ENCODE assay signal across 22 cellular contexts in genomic region chr7:100654908-100655831, GRCh38. TPM values are rescaled to one million over a fixed set of nuclear protein-coding genes. Genes with fewer than 3 reads are reported as not detected.
"Had no signal": no experiment of that assay in that cellular context is flagged by ENCODE, and none has a peak within 500 bp of the region (broad histone marks: within the 10 kb centered on the region; RNA-seq: fewer than 3 reads in every experiment).

No MANE protein-coding gene starts in this region.

- H3K27ac ChIP-seq: coronary artery, gastrocnemius medialis, heart right ventricle, prostate gland, right atrium auricular region, upper lobe of right lung had no signal

- H3K36me3 ChIP-seq: gastrocnemius medialis, heart right ventricle, prostate gland, right atrium auricular region, upper lobe of right lung had no signal

- DNase-seq: activated CD4-positive, alpha-beta memory T cell treated with anti-CD3 and anti-CD28 coated beads, Interleukin-2, amount 10 ng/mL, durations not matched to agents 7 days and 5 days; activated CD4-positive, alpha-beta T cell treated with anti-CD3 and anti-CD28 coated beads for 48 hours; activated CD4-positive, CD25-positive, alpha-beta regulatory T cell; activated T-cell treated with anti-CD3 and anti-CD28 coated beads, Interleukin-2, amount 50 U/mL, for 1 hour; gastrocnemius medialis; heart right ventricle; mesendoderm; stimulated activated CD4-positive, alpha-beta T cell treated with anti-CD3 and anti-CD28 coated beads, Interleukin-12 subunit alpha, Interleukin-12 subunit beta, amount 100 ng/mL, for 4 hours; stimulated activated CD4-positive, alpha-beta T cell treated with anti-CD3 and anti-CD28 coated beads, Interleukin-1b, Interleukin-23, amount 100 ng/mL, for 48 hours; stimulated activated CD8-positive, alpha-beta memory T cell treated with anti-CD3 and anti-CD28 coated beads, Interleukin-4, amount 100 ng/mL, for 48 hours; upper lobe of right lung had no signal

- H3K4me3 Mint-ChIP-seq: activated CD4-positive, alpha-beta memory T cell treated with anti-CD3 and anti-CD28 coated beads, Interleukin-2, amount 10 ng/mL, durations not matched to agents 7 days and 5 days; activated T-helper 17 cell treated with anti-CD3 and anti-CD28 coated beads, Interleukin-2, amount 50 U/mL, for 72 hours; central memory CD8-positive, alpha-beta T cell; naive thymus-derived CD4-positive, alpha-beta T cell; T-helper 2 cell treated with Interferon-gamma antibody and Interleukin-4, amounts not matched to agents 5 μg/mL and 100 μg/mL, for 36 hours had no signal

- H3K9me3 ChIP-seq: gastrocnemius medialis, heart right ventricle, prostate gland, right atrium auricular region, upper lobe of right lung had no signal

- H3K27ac Mint-ChIP-seq: activated CD4-positive, alpha-beta memory T cell treated with anti-CD3 and anti-CD28 coated beads, Interleukin-2, amount 10 ng/mL, durations not matched to agents 7 days and 5 days; activated T-helper 17 cell treated with anti-CD3 and anti-CD28 coated beads, Interleukin-2, amount 50 U/mL, for 72 hours; T-helper 2 cell treated with Interferon-gamma antibody and Interleukin-4, amounts not matched to agents 5 μg/mL and 100 μg/mL, for 36 hours had no signal

- H3K4me1 Mint-ChIP-seq: central memory CD8-positive, alpha-beta T cell had no signal

- FAIRE-seq: TTC549 had no signal

- H3K9me3 Mint-ChIP-seq: activated CD4-positive, alpha-beta memory T cell treated with anti-CD3 and anti-CD28 coated beads, Interleukin-2, amount 10 ng/mL, durations not matched to agents 7 days and 5 days; activated T-helper 17 cell treated with anti-CD3 and anti-CD28 coated beads, Interleukin-2, amount 50 U/mL, for 72 hours; central memory CD8-positive, alpha-beta T cell; T-helper 2 cell treated with Interferon-gamma antibody and Interleukin-4, amounts not matched to agents 5 μg/mL and 100 μg/mL, for 36 hours had no signal

- H3K4me1 ChIP-seq: gastrocnemius medialis, prostate gland, upper lobe of right lung had no signal

- H3K4me3 ChIP-seq: gastrocnemius medialis, heart right ventricle, prostate gland, right atrium auricular region, upper lobe of right lung had no signal

RNA-seq across cellular contexts. Expression of gene ACTL6B, which starts 1.1 kb away (rescaled TPM):
- total RNA-seq: activated CD4-positive, alpha-beta memory T cell treated with anti-CD3 and anti-CD28 coated beads, Interleukin-2, amount 10 ng/mL, durations not matched to agents 7 days and 5 days; activated T-helper 17 cell treated with anti-CD3 and anti-CD28 coated beads, Interleukin-2, amount 50 U/mL, for 72 hours; esophagus mucosa; gastrocnemius medialis; heart right ventricle; lower leg skin; naive thymus-derived CD4-positive, alpha-beta T cell; omental fat pad; right atrium auricular region; upper lobe of right lung had no signal
- polyA plus RNA-seq: heart right ventricle; naive thymus-derived CD4-positive, alpha-beta T cell had no signal
